ENCODE assay signal across 8 cellular contexts in genomic region chr5:11719888-11720481, GRCh38.
DNase-seq lines count a peak whose midpoint lies in the region; ATAC-seq and TF ChIP-seq lines count a peak whose summit lies in the region.

No MANE protein-coding gene starts in this region.

- no peaks in the 10 kb centered on the region for H3K36me3 Mint-ChIP-seq in T-helper 2 cell treated with Interferon-gamma antibody and Interleukin-4, amounts not matched to agents 5 μg/mL and 100 μg/mL, for 36 hours (ENCODE audit: low read depth)

- no peak for TF ChIP-seq POLR2A in esophagus squamous epithelium (IDR thresholded peaks at IDR 0.05)

- no peaks in the 10 kb centered on the region for H3K27me3 Mint-ChIP-seq in T-helper 2 cell treated with Interferon-gamma antibody and Interleukin-4, amounts not matched to agents 5 μg/mL and 100 μg/mL, for 36 hours (ENCODE audit: low read depth)

- H3K36me3 ChIP-seq in H7 (replicated peaks; ENCODE audit: control insufficient read depth, insufficient read depth, low read length) (no peaks in the 10 kb centered on the region), esophagus squamous epithelium (no peaks in the 10 kb centered on the region)

- WGBS in esophagus squamous epithelium, 2 donors = 32 to 40% methylated on average over 5 of the region's 5 CpGs

- DNase-seq in H7 (peak; percentile 37), NCI-H2196 (lab: John Stamatoyannopoulos, UW; ENCODE audit: unreplicated experiment) (peak; percentile 10), anterior cingulate cortex (lab: John Stamatoyannopoulos, UW) (peak in 48 of 58 donors; percentile 3 to 75 (median 39)), left colon (peak in 1 of 2 donors; percentile 44), esophagus squamous epithelium (lab: John Stamatoyannopoulos, UW) (no peak)
- DNase-seq in T-helper 2 cell treated with Interferon-gamma antibody and Interleukin-4, amounts not matched to agents 5 μg/mL and 100 μg/mL, for 36 hours (ENCODE audit: low spot score) = no peak
- DNase-seq in activated CD4-positive, CD25-positive, alpha-beta regulatory T cell treated with anti-CD3 and anti-CD28 coated beads, Interleukin-2, amount 50 U/mL, for 72 hours = no peak

- no peaks in the 10 kb centered on the region for H3K9me3 ChIP-seq in esophagus squamous epithelium

- H3K27me3 ChIP-seq in H7 (ENCODE audit: control insufficient read depth, insufficient read depth, low read length) (no peaks in the 10 kb centered on the region), esophagus squamous epithelium (no peaks in the 10 kb centered on the region)

- H3K27ac ChIP-seq in C4-2B (no peak overlapping the region), esophagus squamous epithelium (no peak overlapping the region)

- intact Hi-C loops in left colon (cut with DNase I, micrococcal nuclease) = no loop called here
- intact Hi-C loops in esophagus squamous epithelium (cut with DNase I) = no loop called here

- TF ChIP-seq CTCF in C4-2B (conservative IDR thresholded peaks at IDR 0.05) (peak; percentile 80), esophagus squamous epithelium (IDR thresholded peaks at IDR 0.05) (peak in 3 of 6 experiments; percentile 13 to 52 (median 25))

- ATAC-seq in left colon = peak; percentile 43

- H3K9me3 Mint-ChIP-seq in T-helper 2 cell treated with Interferon-gamma antibody and Interleukin-4, amounts not matched to agents 5 μg/mL and 100 μg/mL, for 36 hours = peaks cover 5% of the 10 kb centered on the region

- H3K4me3 ChIP-seq in H7 (ENCODE audit: insufficient read depth, low read depth, low read length) = no peak overlapping the region
- H3K4me3 ChIP-seq in esophagus squamous epithelium = no peak overlapping the region

- no peaks in the 10 kb centered on the region for H3K4me1 Mint-ChIP-seq in T-helper 2 cell treated with Interferon-gamma antibody and Interleukin-4, amounts not matched to agents 5 μg/mL and 100 μg/mL, for 36 hours (ENCODE audit: low read depth)

- H3K4me3 Mint-ChIP-seq in T-helper 2 cell treated with Interferon-gamma antibody and Interleukin-4, amounts not matched to agents 5 μg/mL and 100 μg/mL, for 36 hours = no peak overlapping the region

- no peak overlapping the region for H3K27ac Mint-ChIP-seq in T-helper 2 cell treated with Interferon-gamma antibody and Interleukin-4, amounts not matched to agents 5 μg/mL and 100 μg/mL, for 36 hours

- peaks cover 0 to 6% (median 0%) of the 10 kb centered on the region in 3 donors for H3K4me1 ChIP-seq in esophagus squamous epithelium

Comparison
In these comparisons a context has a peak if more than half of its experiments do, and no peak if none do; other contexts are left out.
1. DNase-seq: peak in H7 (single experiment), NCI-H2196 (single experiment) and anterior cingulate cortex (48 of 58); none in T-helper 2 cell treated with Interferon-gamma antibody and Interleukin-4, amounts not matched to agents 5 μg/mL and 100 μg/mL, for 36 hours (single experiment), esophagus squamous epithelium (single experiment) and activated CD4-positive, CD25-positive, alpha-beta regulatory T cell treated with anti-CD3 and anti-CD28 coated beads, Interleukin-2, amount 50 U/mL, for 72 hours (single experiment).